21 cellular contexts compared by ENCODE assay signal in genomic region chr20:26279224-26279623, GRCh38.
"Had no signal": no experiment of that assay in that cellular context is flagged by ENCODE, and none has a peak within 500 bp of the region (broad histone marks: within the 10 kb centered on the region; RNA-seq: fewer than 3 reads in every experiment).

No MANE protein-coding gene starts in this region.

- H3K4me1 Mint-ChIP-seq: central memory CD8-positive, alpha-beta T cell; natural killer cell; WTC11 had no signal

- H3K36me3 Mint-ChIP-seq: natural killer cell, WTC11 had no signal

- ATAC-seq: gastrocnemius medialis, natural killer cell, upper lobe of right lung, WTC11 had no signal

- H3K4me3 Mint-ChIP-seq: central memory CD8-positive, alpha-beta T cell; natural killer cell; WTC11 had no signal

- DNase-seq: activated CD4-positive, alpha-beta T cell treated with anti-CD3 and anti-CD28 coated beads for 48 hours; activated gamma-delta T cell; amniotic stem cell; colonic mucosa; gastrocnemius medialis; head of caudate nucleus; hypothalamus; left ventricle myocardium inferior; natural killer cell; retina; SJCRH30; spleen; stimulated activated CD4-positive, alpha-beta T cell treated with anti-CD3 and anti-CD28 coated beads, Interleukin-4, amount 100 ng/mL, for 24 hours; stimulated activated naive CD4-positive, alpha-beta T cell treated with Interleukin-2 at 50 U/mL for 16 hours; substantia nigra; T1000; thyroid gland; upper lobe of right lung had no signal

- H3K27me3 Mint-ChIP-seq: central memory CD8-positive, alpha-beta T cell; progenitor cell of endocrine pancreas had no signal

- H3K9me3 Mint-ChIP-seq: central memory CD8-positive, alpha-beta T cell; WTC11 had no signal

- H3K27ac Mint-ChIP-seq: natural killer cell, progenitor cell of endocrine pancreas, WTC11 had no signal
